In the genomic region with DNA sequence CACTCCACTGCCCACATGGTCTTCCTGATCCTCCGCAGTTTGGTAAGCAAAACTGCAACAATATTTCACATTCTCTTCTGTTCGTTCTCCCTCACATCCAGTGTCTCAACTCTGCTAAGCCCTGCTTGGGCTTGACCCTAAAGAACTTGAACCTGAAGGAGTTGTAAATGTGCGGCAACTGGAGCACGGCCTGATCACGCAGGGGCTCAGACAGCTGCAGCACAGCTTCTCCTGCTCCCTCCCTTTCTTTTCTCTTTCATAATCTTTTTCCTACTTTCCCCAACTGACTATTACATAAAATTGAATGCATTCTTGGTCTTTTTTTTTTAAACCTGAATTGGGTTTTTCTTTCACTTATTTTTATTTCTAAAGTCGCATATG, we compare ENCODE assay signal across 16 cellular contexts. TPM values are rescaled to one million over a fixed set of nuclear protein-coding genes. Genes with fewer than 3 reads are reported as not detected.
DNase-seq lines count a peak whose midpoint lies in the region; ATAC-seq and TF ChIP-seq lines count a peak whose summit lies in the region.
"Had no signal": no experiment of that assay in that cellular context is flagged by ENCODE, and none has a peak within 500 bp of the region (broad histone marks: within the 10 kb centered on the region; RNA-seq: fewer than 3 reads in every experiment).

No MANE protein-coding gene starts in this region.

- no peak for ATAC-seq in memory B cell (ENCODE audit: low read depth)
- ATAC-seq in stimulated activated naive B cell treated with anti-CD40 and anti-IgM and Interleukin-4, amounts not matched to agents 10 μg/mL and 1 μg/mL and 100 μg/mL, for 72 hours (replicated peaks) = no peak
- ATAC-seq in body of pancreas = no peak
- ATAC-seq in HG02610 (IDR thresholded peaks at IDR 0.05; ENCODE audit: unreplicated experiment) = no peak

- peak overlapping the region; percentile 65 for H3K4me3 ChIP-seq in DOHH2 (ENCODE audit: low read length)
- H3K4me3 ChIP-seq in adipocyte (ENCODE audit: low read length) = no peak overlapping the region
- H3K4me3 ChIP-seq in body of pancreas = no peak overlapping the region
- H3K4me3 ChIP-seq in sigmoid colon = no peak overlapping the region
- H3K4me3 ChIP-seq: GM23248 had no signal

- H3K36me3 Mint-ChIP-seq in memory B cell = peaks cover 16% of the 10 kb centered on the region
- peaks cover 0 to 21% of the 10 kb centered on the region in 2 donors for H3K36me3 Mint-ChIP-seq in stimulated activated naive B cell treated with anti-CD40 and anti-IgM and Interleukin-4, amounts not matched to agents 10 μg/mL and 1 μg/mL and 100 μg/mL, for 72 hours

- H3K4me1 ChIP-seq in DOHH2 (ENCODE audit: control insufficient read depth, low read length) = peaks cover 100% of the 10 kb centered on the region
- H3K4me1 ChIP-seq in adipocyte (ENCODE audit: control insufficient read depth, insufficient read depth, low read length) = peaks cover 58% of the 10 kb centered on the region
- peaks cover 32% of the 10 kb centered on the region for H3K4me1 ChIP-seq in body of pancreas
- peaks cover 0 to 96% (median 76%) of the 10 kb centered on the region in 4 donors for H3K4me1 ChIP-seq in sigmoid colon
- H3K4me1 ChIP-seq: Caco-2 had no signal

- intact Hi-C loops in body of pancreas (cut with DNase I) = no loop called here
- intact Hi-C loops in sigmoid colon (cut with DNase I) = no loop called here
- intact Hi-C loops in posterior vena cava (cut with DNase I) = loop anchor here in 1 of 2 donors (10.0 kb wide), 1 partner anchor 69 kb away; no protein-coding TSS in a partner anchor

- peak overlapping the region; percentile 18 for H3K9ac ChIP-seq in adipocyte (ENCODE audit: low read length)
- H3K9ac ChIP-seq: GM23248, KMS-11 had no signal

- H3K79me2 ChIP-seq in DOHH2 (ENCODE audit: control insufficient read depth, low read length) = peaks cover 81% of the 10 kb centered on the region

- H3K9me3 ChIP-seq in DOHH2 (ENCODE audit: control insufficient read depth, insufficient read depth, low read length) (no peaks in the 10 kb centered on the region), adipocyte (ENCODE audit: control insufficient read depth, low read length) (no peaks in the 10 kb centered on the region), body of pancreas (no peaks in the 10 kb centered on the region), sigmoid colon (no peaks in the 10 kb centered on the region)
- H3K9me3 ChIP-seq: Caco-2 had no signal

- no peak for TF ChIP-seq CTCF in DOHH2 (IDR thresholded peaks at IDR 0.05; ENCODE audit: low read depth, low read length, poor library complexity, severe bottlenecking)
- no peak for TF ChIP-seq CTCF in body of pancreas (IDR thresholded peaks at IDR 0.05)
- TF ChIP-seq CTCF in sigmoid colon (IDR thresholded peaks at IDR 0.05) = no peak

- no peaks in the 10 kb centered on the region for H3K27me3 Mint-ChIP-seq in memory B cell
- no peaks in the 10 kb centered on the region for H3K27me3 Mint-ChIP-seq in stimulated activated naive B cell treated with anti-CD40 and anti-IgM and Interleukin-4, amounts not matched to agents 10 μg/mL and 1 μg/mL and 100 μg/mL, for 72 hours

- TF ChIP-seq EP300 in sigmoid colon (IDR thresholded peaks at IDR 0.05) = no peak

- WGBS in body of pancreas, 2 donors = 79 to 86% methylated on average over 6 of the region's 6 CpGs
- 77 to 88% methylated on average over 6 of the region's 6 CpGs for WGBS in sigmoid colon, 2 donors

- H3K27me3 ChIP-seq in DOHH2 (ENCODE audit: control insufficient read depth, low read length) (no peaks in the 10 kb centered on the region), adipocyte (replicated peaks; ENCODE audit: control insufficient read depth, insufficient read depth, low read length) (peaks cover 4% of the 10 kb centered on the region), body of pancreas (no peaks in the 10 kb centered on the region), sigmoid colon (no peaks in the 10 kb centered on the region)

- H4K20me1 ChIP-seq in DOHH2 (ENCODE audit: control insufficient read depth, insufficient read depth, low read depth, low read length) = no peaks in the 10 kb centered on the region

- peak overlapping the region; percentile 90 for H3K4me2 ChIP-seq in DOHH2 (ENCODE audit: low read length)
- H3K4me2 ChIP-seq: KMS-11 had no signal

- TF ChIP-seq POLR2A in body of pancreas (IDR thresholded peaks at IDR 0.05) (no peak), sigmoid colon (IDR thresholded peaks at IDR 0.05) (no peak)

- peaks cover 8% of the 10 kb centered on the region for H3K36me3 ChIP-seq in DOHH2 (ENCODE audit: control insufficient read depth, low read length)
- H3K36me3 ChIP-seq in adipocyte (ENCODE audit: control insufficient read depth, insufficient read depth, low read length, severe bottlenecking) = no peaks in the 10 kb centered on the region
- no peaks in the 10 kb centered on the region for H3K36me3 ChIP-seq in body of pancreas (replicated peaks in 1 of 2; ENCODE audit: insufficient read depth in 1 of 2, low read depth in 2 of 2)
- no peaks in the 10 kb centered on the region for H3K36me3 ChIP-seq in sigmoid colon

- no peaks in the 10 kb centered on the region for H3K9me2 ChIP-seq in DOHH2 (replicated peaks; ENCODE audit: control insufficient read depth, low read length)

- H3K27ac ChIP-seq in DOHH2 (ENCODE audit: low read depth, low read length) (peak overlapping the region; percentile 99), body of pancreas (peak overlapping the region in 1 of 4 donors; percentile 68), sigmoid colon (peak overlapping the region in 2 of 4 donors; percentile 62 to 76)
- H3K27ac ChIP-seq: GM23248, KMS-11 had no signal

- H3K4me1 Mint-ChIP-seq in memory B cell = peaks cover 78% of the 10 kb centered on the region
- peaks cover 68 to 96% of the 10 kb centered on the region in 2 donors for H3K4me1 Mint-ChIP-seq in stimulated activated naive B cell treated with anti-CD40 and anti-IgM and Interleukin-4, amounts not matched to agents 10 μg/mL and 1 μg/mL and 100 μg/mL, for 72 hours

- no peaks in the 10 kb centered on the region for H3K9me3 Mint-ChIP-seq in memory B cell
- H3K9me3 Mint-ChIP-seq in stimulated activated naive B cell treated with anti-CD40 and anti-IgM and Interleukin-4, amounts not matched to agents 10 μg/mL and 1 μg/mL and 100 μg/mL, for 72 hours = no peaks in the 10 kb centered on the region
- H3K9me3 Mint-ChIP-seq: activated T-helper 2 cell treated with anti-CD3 and anti-CD28 coated beads, Interferon-gamma antibody, Interleukin-2, Interleukin-4, amounts not matched to agents 10 μg/mL and 5 μg/mL and 100 μg/mL, durations not matched to agents 14 hours and 24 hours and 36 hours had no signal

- no peak for DNase-seq in adipocyte (ENCODE audit: low read depth)
- DNase-seq in memory B cell (ENCODE audit: low spot score in 2 of 2) = no peak
- no peak for DNase-seq in stimulated activated naive B cell treated with anti-CD40 and anti-IgM and Interleukin-4, amounts not matched to agents 10 μg/mL and 1 μg/mL and 100 μg/mL, for 72 hours
- DNase-seq in body of pancreas = no peak
- DNase-seq in sigmoid colon = no peak
- DNase-seq in posterior vena cava (ENCODE audit: low spot score) = no peak
- DNase-seq: activated CD4-positive, CD25-positive, alpha-beta regulatory T cell; amniotic stem cell; Caco-2; erythroblast; GM23248; mesendoderm had no signal

- peak overlapping the region; percentile 55 for H3K4me3 Mint-ChIP-seq in memory B cell
- H3K4me3 Mint-ChIP-seq in stimulated activated naive B cell treated with anti-CD40 and anti-IgM and Interleukin-4, amounts not matched to agents 10 μg/mL and 1 μg/mL and 100 μg/mL, for 72 hours = peak overlapping the region; percentile 52 to 53

- peak overlapping the region; percentile 96 for H3K27ac Mint-ChIP-seq in memory B cell
- H3K27ac Mint-ChIP-seq in stimulated activated naive B cell treated with anti-CD40 and anti-IgM and Interleukin-4, amounts not matched to agents 10 μg/mL and 1 μg/mL and 100 μg/mL, for 72 hours = peak overlapping the region; percentile 75
- H3K27ac Mint-ChIP-seq: activated T-helper 2 cell treated with anti-CD3 and anti-CD28 coated beads, Interferon-gamma antibody, Interleukin-2, Interleukin-4, amounts not matched to agents 10 μg/mL and 5 μg/mL and 100 μg/mL, durations not matched to agents 14 hours and 24 hours and 36 hours had no signal

- peaks cover 52% of the 10 kb centered on the region for H3F3A ChIP-seq in DOHH2 (ENCODE audit: control insufficient read depth, insufficient read depth)

RNA-seq across cellular contexts. Expression of gene CYRIA, which starts 10.2 kb away (rescaled TPM):
- total RNA-seq in body of pancreas = 1 to 10 TPM; 4.4 to 5.3 TPM
- total RNA-seq in sigmoid colon = 10 to 100 TPM in 3 of 4 donors, 1 to 10 TPM in 1; 9.0 to 15.3 (median 12.5) TPM
- polyA plus RNA-seq in sigmoid colon = 1 to 10 TPM in 2 of 3 donors, under 1 TPM in 1; 0.92 to 5.0 (median 3.0) TPM
- total RNA-seq in posterior vena cava = 10 to 100 TPM; 22.3 to 23.5 TPM
- total RNA-seq: GM23248 had no signal
- polyA plus RNA-seq: GM23248 had no signal
